In the genomic region with DNA sequence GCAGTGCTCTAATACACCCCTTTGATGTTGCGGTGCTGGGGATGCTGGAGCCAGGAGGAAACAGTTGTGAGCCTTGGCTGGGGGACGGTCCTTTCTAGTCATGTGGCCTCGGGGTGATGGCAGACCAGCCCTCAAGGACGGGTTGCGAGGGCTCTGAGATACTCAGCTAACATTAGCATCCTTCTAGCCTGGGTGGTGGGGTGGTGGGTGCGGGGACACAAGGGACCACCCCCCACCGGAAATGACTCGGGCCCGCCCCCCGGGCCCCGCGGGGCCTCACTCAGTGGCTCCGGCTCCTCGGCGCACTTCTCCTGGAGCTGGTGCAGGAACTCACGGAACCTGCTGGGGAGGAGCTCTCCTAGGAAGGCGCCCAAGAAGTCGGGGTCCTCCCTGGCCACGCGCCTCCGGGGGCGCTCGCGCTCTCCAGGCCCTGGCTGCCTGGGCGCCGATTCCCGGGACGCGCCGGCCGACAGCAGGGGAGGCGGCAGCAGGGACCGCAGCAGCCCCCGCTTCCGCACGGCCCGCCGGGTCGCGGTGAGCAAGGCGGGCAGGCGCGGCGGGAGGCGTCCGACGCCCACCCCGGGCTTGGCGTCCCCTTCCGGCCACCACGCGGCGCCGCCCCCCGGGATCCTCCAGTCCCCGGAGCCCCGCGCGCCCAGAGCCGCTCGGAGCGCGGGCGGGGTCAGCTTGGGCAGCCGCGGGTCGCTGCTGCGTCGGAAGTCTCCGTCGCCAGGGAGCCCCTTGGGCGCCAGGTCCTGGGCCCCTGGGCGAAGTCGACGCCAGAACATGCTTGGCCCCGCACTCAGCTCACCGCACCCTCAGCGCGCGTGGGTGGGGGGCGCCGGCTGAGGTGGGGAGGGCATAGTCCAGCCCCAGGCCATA, we compare ENCODE assay signal across 9 cellular contexts. TPM values are rescaled to one million over a fixed set of nuclear protein-coding genes. Genes with fewer than 3 reads are reported as not detected.
A peak's percentile ranks its signal among the peaks of the same experiment; 100 is the strongest.
DNase-seq lines count a peak whose midpoint lies in the region; ATAC-seq and TF ChIP-seq lines count a peak whose summit lies in the region.
"Had no signal": no experiment of that assay in that cellular context is flagged by ENCODE, and none has a peak within 500 bp of the region (broad histone marks: within the 10 kb centered on the region; RNA-seq: fewer than 3 reads in every experiment).

No MANE protein-coding gene starts in this region.

- peaks cover 25% of the 10 kb centered on the region for H3K4me1 Mint-ChIP-seq in neural crest cell

- DNase-seq in ELR (ENCODE audit: low read depth) (peak; percentile 68), Peyer's patch (no peak), neural crest cell (ENCODE audit: low read depth, low spot score) (no peak), GOT3 (lab: John Stamatoyannopoulos, UW) (no peak), NCI-H345 treated with DMSO at 0.1 percent for 48 hours (lab: John Stamatoyannopoulos, UW; ENCODE audit: unreplicated experiment) (no peak), NCI-H446 treated with DMSO at 0.1 percent for 48 hours (lab: John Stamatoyannopoulos, UW) (no peak)

- H3K27ac Mint-ChIP-seq in neural crest cell (ENCODE audit: unreplicated experiment) = no peak overlapping the region

- H3K27me3 Mint-ChIP-seq in neural crest cell (ENCODE audit: low read depth) = peaks cover 6% of the 10 kb centered on the region

- peaks cover 0 to 20% (median 7%) of the 10 kb centered on the region in 4 donors for H3K4me1 ChIP-seq in Peyer's patch
- H3K4me1 ChIP-seq in esophagus (ENCODE audit: control insufficient read depth in 2 of 2, insufficient read depth in 2 of 2, low read length in 1 of 2) = peaks cover 0 to 3% of the 10 kb centered on the region in 2 donors

- no peaks in the 10 kb centered on the region for H3K36me3 ChIP-seq in Peyer's patch
- no peaks in the 10 kb centered on the region for H3K36me3 ChIP-seq in esophagus (ENCODE audit: control insufficient read depth in 2 of 2, insufficient read depth in 2 of 2, low read length in 1 of 2)

- TF ChIP-seq CTCF in Peyer's patch (IDR thresholded peaks at IDR 0.05) (no peak), neural crest cell (conservative IDR thresholded peaks at IDR 0.05) (peak; percentile 40)

- no peak for TF ChIP-seq POLR2A in Peyer's patch (IDR thresholded peaks at IDR 0.05)

- no peaks in the 10 kb centered on the region for H3K36me3 Mint-ChIP-seq in neural crest cell (ENCODE audit: low read depth)

- no peak for ATAC-seq in GM19324 (IDR thresholded peaks at IDR 0.05; ENCODE audit: low FRiP score, unreplicated experiment)

- H3K4me3 Mint-ChIP-seq in neural crest cell = peak overlapping the region; percentile 61

- peak overlapping the region in 2 of 4 donors; percentile 10 to 17 for H3K27ac ChIP-seq in Peyer's patch
- no peak overlapping the region for H3K27ac ChIP-seq in esophagus (ENCODE audit: low read depth in 2 of 2, low read length in 1 of 2)

- no peaks in the 10 kb centered on the region for H3K9me3 ChIP-seq in Peyer's patch
- no peaks in the 10 kb centered on the region for H3K9me3 ChIP-seq in esophagus (ENCODE audit: control insufficient read depth in 2 of 2, insufficient read depth in 1 of 2, low read depth in 1 of 2, low read length in 1 of 2)

- H3K27me3 ChIP-seq in Peyer's patch = peaks cover 0 to 11% of the 10 kb centered on the region in 2 donors
- H3K27me3 ChIP-seq in esophagus (ENCODE audit: control insufficient read depth in 1 of 2, insufficient read depth in 2 of 2, low read length in 2 of 2) = peaks cover 0 to 5% of the 10 kb centered on the region in 2 donors

- peaks cover 3% of the 10 kb centered on the region for H3K9me3 Mint-ChIP-seq in neural crest cell

- H3K4me3 ChIP-seq in Peyer's patch = peak overlapping the region; percentile 22 to 61 (median 52)
- peak overlapping the region; percentile 31 to 46 for H3K4me3 ChIP-seq in esophagus (ENCODE audit: low read depth in 1 of 2, low read length in 2 of 2)

- 2% methylated on average over 51 to 82 of the region's 82 CpGs for WGBS in esophagus, 2 donors

RNA-seq across cellular contexts. Expression of gene C9orf50, which starts 0.9 kb away (rescaled TPM):
- not detected for total RNA-seq in Peyer's patch
- under 1 TPM in 1 of 2 donors, not detected in 1; 0.05 TPM for polyA plus RNA-seq in esophagus
- 0.26 and 0.27 TPM in 2 replicates for total RNA-seq in neural crest cell
- total RNA-seq: HT1080 had no signal

RNA-seq across cellular contexts. Expression of gene NTMT1, which starts 5.9 kb away (rescaled TPM):
- total RNA-seq in Peyer's patch (10 to 100 TPM; 11.9 to 35.5 (median 26.6) TPM), neural crest cell (50.9 and 51.8 TPM in 2 replicates)
- 10 to 100 TPM; 14.2 to 30.6 TPM for polyA plus RNA-seq in esophagus

RNA-seq across cellular contexts. Expression of gene ASB6, which starts 21.9 kb away (rescaled TPM):
- total RNA-seq in Peyer's patch = 10 to 100 TPM; 19.8 to 26.8 (median 23.0) TPM
- polyA plus RNA-seq in esophagus = 10 to 100 TPM; 14.4 to 15.1 TPM
- total RNA-seq in neural crest cell = 20.9 and 21.9 TPM in 2 replicates

RNA-seq across cellular contexts. Expression of gene PRRX2, which starts 45.4 kb away (rescaled TPM):
- total RNA-seq in Peyer's patch (1 to 10 TPM in 1 of 4 donors, not detected in 3; 5.0 TPM), neural crest cell (0.65 and 0.68 TPM in 2 replicates)
- 1 to 10 TPM; 1.7 to 3.6 TPM for polyA plus RNA-seq in esophagus
- total RNA-seq: HT1080 had no signal
